Comparison of ENCODE assay signal across 2 cellular contexts in the genomic region with DNA sequence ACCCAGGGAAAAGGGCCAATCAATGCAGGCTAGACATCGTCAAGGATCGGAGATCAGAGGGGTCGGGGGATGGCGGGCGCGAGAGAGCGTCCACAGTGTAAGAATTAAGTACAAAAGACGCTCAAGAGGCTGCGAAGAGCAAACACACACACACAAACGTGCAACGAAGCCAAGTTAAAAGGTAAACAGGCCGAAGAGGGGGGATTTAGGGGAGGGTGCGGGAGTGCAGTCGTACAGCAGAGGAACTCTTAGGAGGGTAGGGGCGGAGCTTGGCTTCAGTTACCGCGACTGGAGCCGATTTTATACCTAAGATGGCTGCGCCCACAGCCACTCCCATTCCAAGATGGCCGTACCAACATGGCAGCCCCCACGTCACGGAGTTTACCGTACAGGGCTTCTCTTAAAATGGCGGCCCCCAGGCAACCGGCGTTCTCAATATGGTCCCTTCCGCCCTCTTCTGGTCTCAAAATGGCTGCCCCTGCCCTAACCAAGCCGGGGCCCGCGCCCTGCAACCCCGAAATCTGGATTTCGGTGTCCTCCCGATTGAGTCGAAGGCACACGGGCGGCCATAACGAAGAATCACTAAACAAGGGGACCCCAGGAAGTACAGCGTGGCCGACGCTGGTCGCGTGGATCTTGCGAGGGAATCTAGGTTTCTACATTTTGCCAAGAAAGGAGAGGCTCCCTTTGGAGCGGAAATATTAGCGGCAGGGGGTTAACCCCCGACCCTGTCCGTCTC.
TF ChIP-seq lines count a peak whose summit lies in the region.

No MANE protein-coding gene starts in this region.

TF ChIP-seq in A549, 52 proteins besides CTCF, POLR2A, EP300 and RAD21 (continues in another document):
- TF ChIP-seq, protein P1, sequence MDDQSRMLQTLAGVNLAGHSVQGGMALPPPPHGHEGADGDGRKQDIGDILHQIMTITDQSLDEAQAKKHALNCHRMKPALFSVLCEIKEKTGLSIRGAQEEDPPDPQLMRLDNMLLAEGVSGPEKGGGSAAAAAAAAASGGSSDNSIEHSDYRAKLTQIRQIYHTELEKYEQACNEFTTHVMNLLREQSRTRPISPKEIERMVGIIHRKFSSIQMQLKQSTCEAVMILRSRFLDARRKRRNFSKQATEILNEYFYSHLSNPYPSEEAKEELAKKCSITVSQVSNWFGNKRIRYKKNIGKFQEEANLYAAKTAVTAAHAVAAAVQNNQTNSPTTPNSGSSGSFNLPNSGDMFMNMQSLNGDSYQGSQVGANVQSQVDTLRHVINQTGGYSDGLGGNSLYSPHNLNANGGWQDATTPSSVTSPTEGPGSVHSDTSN (IDR thresholded peaks at IDR 0.05), result peak; percentile 35
- TF ChIP-seq, protein P2, sequence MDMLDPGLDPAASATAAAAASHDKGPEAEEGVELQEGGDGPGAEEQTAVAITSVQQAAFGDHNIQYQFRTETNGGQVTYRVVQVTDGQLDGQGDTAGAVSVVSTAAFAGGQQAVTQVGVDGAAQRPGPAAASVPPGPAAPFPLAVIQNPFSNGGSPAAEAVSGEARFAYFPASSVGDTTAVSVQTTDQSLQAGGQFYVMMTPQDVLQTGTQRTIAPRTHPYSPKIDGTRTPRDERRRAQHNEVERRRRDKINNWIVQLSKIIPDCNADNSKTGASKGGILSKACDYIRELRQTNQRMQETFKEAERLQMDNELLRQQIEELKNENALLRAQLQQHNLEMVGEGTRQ (IDR thresholded peaks at IDR 0.05), result no peak
- no peak for TF ChIP-seq CHD2 (IDR thresholded peaks at IDR 0.05; ENCODE audit: low read length, partially characterized antibody)
- TF ChIP-seq ATOH8 (CRISPR knock-in tag; IDR thresholded peaks at IDR 0.05; ENCODE audit: low read depth), result no peak
- TF ChIP-seq FOXS1 (CRISPR knock-in tag; IDR thresholded peaks at IDR 0.05), result no peak
- TF ChIP-seq REST (IDR thresholded peaks at IDR 0.05), result no peak
- TF ChIP-seq, protein P3, sequence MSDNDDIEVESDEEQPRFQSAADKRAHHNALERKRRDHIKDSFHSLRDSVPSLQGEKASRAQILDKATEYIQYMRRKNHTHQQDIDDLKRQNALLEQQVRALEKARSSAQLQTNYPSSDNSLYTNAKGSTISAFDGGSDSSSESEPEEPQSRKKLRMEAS (IDR thresholded peaks at IDR 0.05), result peak; percentile 63
- peak; percentile 70; the same call in 1 of the 2 replicates for TF ChIP-seq KDM1A (IDR thresholded peaks at IDR 0.05; ENCODE audit: low read depth)
- TF ChIP-seq EHF (CRISPR knock-in tag; IDR thresholded peaks at IDR 0.05), result no peak
- TF ChIP-seq CHD4 (IDR thresholded peaks at IDR 0.05; ENCODE audit: borderline replicate concordance), result no peak
- TF ChIP-seq MYC (IDR thresholded peaks at IDR 0.05; ENCODE audit: borderline replicate concordance, low read length), result no peak
- no peak for TF ChIP-seq SMC3 (IDR thresholded peaks at IDR 0.05)
- TF ChIP-seq MAZ (IDR thresholded peaks at IDR 0.05; ENCODE audit: borderline replicate concordance, low read depth, low read length), result no peak
- TF ChIP-seq TP53 (CRISPR knock-in tag; IDR thresholded peaks at IDR 0.05), result no peak
- no peak for TF ChIP-seq TFCP2L1 (CRISPR knock-in tag; IDR thresholded peaks at IDR 0.05)
- no peak for TF ChIP-seq HES2 (IDR thresholded peaks at IDR 0.05)
- TF ChIP-seq, protein P4, sequence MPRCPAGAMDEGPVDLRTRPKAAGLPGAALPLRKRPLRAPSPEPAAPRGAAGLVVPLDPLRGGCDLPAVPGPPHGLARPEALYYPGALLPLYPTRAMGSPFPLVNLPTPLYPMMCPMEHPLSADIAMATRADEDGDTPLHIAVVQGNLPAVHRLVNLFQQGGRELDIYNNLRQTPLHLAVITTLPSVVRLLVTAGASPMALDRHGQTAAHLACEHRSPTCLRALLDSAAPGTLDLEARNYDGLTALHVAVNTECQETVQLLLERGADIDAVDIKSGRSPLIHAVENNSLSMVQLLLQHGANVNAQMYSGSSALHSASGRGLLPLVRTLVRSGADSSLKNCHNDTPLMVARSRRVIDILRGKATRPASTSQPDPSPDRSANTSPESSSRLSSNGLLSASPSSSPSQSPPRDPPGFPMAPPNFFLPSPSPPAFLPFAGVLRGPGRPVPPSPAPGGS (IDR thresholded peaks at IDR 0.05), result 0 out of 3 replicates have a peak, but pooled peaks have one; percentile 23
- TF ChIP-seq JUN (IDR thresholded peaks at IDR 0.05), result peak; percentile 42 to 81; a peak in 4 of 5 replicates
- no peak; the same call in 1 of the 2 replicates for TF ChIP-seq HOXB5 (CRISPR knock-in tag; IDR thresholded peaks at IDR 0.05)
- no peak for TF ChIP-seq E2F6 (IDR thresholded peaks at IDR 0.05; ENCODE audit: borderline replicate concordance, low read depth)

TF ChIP-seq in HepG2, 621 proteins besides CTCF, POLR2A, EP300 and RAD21 (continues in another document):
- no peak for TF ChIP-seq MXI1 (IDR thresholded peaks at IDR 0.05; ENCODE audit: borderline replicate concordance, low read depth, low read length)
- peak; percentile 55 for TF ChIP-seq YY1 (IDR thresholded peaks at IDR 0.05; ENCODE audit: insufficient read depth, insufficient replicate concordance, low read depth, low read length)
- no peak for TF ChIP-seq HNRNPH1 (optimal IDR thresholded peaks at IDR 0.05; ENCODE audit: low read depth, low read length)
- no peak for TF ChIP-seq SP140L (CRISPR knock-in tag; IDR thresholded peaks at IDR 0.05; ENCODE audit: borderline replicate concordance)
- no peak for TF ChIP-seq ZNF609 (CRISPR knock-in tag; IDR thresholded peaks at IDR 0.05; ENCODE audit: borderline replicate concordance)
- TF ChIP-seq ZNF790 (CRISPR knock-in tag; IDR thresholded peaks at IDR 0.05; ENCODE audit: borderline replicate concordance), result no peak
- TF ChIP-seq RXRB (CRISPR knock-in tag; IDR thresholded peaks at IDR 0.05; ENCODE audit: borderline replicate concordance), result no peak
- no peak for TF ChIP-seq ZNF235 (CRISPR knock-in tag; IDR thresholded peaks at IDR 0.05; ENCODE audit: borderline replicate concordance)
- TF ChIP-seq, protein P2 (IDR thresholded peaks at IDR 0.05; ENCODE audit: low read depth, low read length), result no peak
- TF ChIP-seq, protein P2 (CRISPR knock-in tag; IDR thresholded peaks at IDR 0.05; ENCODE audit: borderline replicate concordance), result no peak
- no peak for TF ChIP-seq TCF7L2 (IDR thresholded peaks at IDR 0.05; ENCODE audit: low read depth, low read length)
- no peak for TF ChIP-seq CHCHD3 (CRISPR knock-in tag; IDR thresholded peaks at IDR 0.05)
- no peak for TF ChIP-seq ZMAT3 (CRISPR knock-in tag; conservative IDR thresholded peaks at IDR 0.05)
- no peak for TF ChIP-seq KLF9 (CRISPR knock-in tag; IDR thresholded peaks at IDR 0.05; ENCODE audit: low read depth)
- TF ChIP-seq AGO2 (optimal IDR thresholded peaks at IDR 0.05; ENCODE audit: low read depth, low read length), result peak; percentile 92
- TF ChIP-seq ZNF382 (CRISPR knock-in tag; IDR thresholded peaks at IDR 0.05; ENCODE audit: borderline replicate concordance), result no peak
- TF ChIP-seq KAT2B (IDR thresholded peaks at IDR 0.05; ENCODE audit: borderline replicate concordance, low read depth, low read length), result no peak
- TF ChIP-seq ZNF773 (CRISPR knock-in tag; IDR thresholded peaks at IDR 0.05; ENCODE audit: borderline replicate concordance), result no peak
- no peak for TF ChIP-seq ZNF816 (CRISPR knock-in tag; IDR thresholded peaks at IDR 0.05; ENCODE audit: borderline replicate concordance)
- TF ChIP-seq PAWR (CRISPR knock-in tag; IDR thresholded peaks at IDR 0.05; ENCODE audit: borderline replicate concordance), result no peak
- no peak for TF ChIP-seq ZNF597 (CRISPR knock-in tag; IDR thresholded peaks at IDR 0.05)
- TF ChIP-seq ETV5 (CRISPR knock-in tag; IDR thresholded peaks at IDR 0.05; ENCODE audit: borderline replicate concordance), result no peak
- no peak for TF ChIP-seq CBX5 (CRISPR knock-in tag; IDR thresholded peaks at IDR 0.05; ENCODE audit: borderline replicate concordance)
- peak; percentile 59; the same call in 1 of the 2 replicates for TF ChIP-seq RBFOX2 (IDR thresholded peaks at IDR 0.05; ENCODE audit: low read depth, low read length)
- TF ChIP-seq HOXA3 (CRISPR knock-in tag; IDR thresholded peaks at IDR 0.05), result 0 out of 2 replicates have a peak, but pooled peaks have one; percentile 21
- TF ChIP-seq, protein P5, sequence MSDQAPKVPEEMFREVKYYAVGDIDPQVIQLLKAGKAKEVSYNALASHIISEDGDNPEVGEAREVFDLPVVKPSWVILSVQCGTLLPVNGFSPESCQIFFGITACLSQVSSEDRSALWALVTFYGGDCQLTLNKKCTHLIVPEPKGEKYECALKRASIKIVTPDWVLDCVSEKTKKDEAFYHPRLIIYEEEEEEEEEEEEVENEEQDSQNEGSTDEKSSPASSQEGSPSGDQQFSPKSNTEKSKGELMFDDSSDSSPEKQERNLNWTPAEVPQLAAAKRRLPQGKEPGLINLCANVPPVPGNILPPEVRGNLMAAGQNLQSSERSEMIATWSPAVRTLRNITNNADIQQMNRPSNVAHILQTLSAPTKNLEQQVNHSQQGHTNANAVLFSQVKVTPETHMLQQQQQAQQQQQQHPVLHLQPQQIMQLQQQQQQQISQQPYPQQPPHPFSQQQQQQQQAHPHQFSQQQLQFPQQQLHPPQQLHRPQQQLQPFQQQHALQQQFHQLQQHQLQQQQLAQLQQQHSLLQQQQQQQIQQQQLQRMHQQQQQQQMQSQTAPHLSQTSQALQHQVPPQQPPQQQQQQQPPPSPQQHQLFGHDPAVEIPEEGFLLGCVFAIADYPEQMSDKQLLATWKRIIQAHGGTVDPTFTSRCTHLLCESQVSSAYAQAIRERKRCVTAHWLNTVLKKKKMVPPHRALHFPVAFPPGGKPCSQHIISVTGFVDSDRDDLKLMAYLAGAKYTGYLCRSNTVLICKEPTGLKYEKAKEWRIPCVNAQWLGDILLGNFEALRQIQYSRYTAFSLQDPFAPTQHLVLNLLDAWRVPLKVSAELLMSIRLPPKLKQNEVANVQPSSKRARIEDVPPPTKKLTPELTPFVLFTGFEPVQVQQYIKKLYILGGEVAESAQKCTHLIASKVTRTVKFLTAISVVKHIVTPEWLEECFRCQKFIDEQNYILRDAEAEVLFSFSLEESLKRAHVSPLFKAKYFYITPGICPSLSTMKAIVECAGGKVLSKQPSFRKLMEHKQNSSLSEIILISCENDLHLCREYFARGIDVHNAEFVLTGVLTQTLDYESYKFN (CRISPR knock-in tag; conservative IDR thresholded peaks at IDR 0.05), result no peak
- TF ChIP-seq TOPORS (CRISPR knock-in tag; IDR thresholded peaks at IDR 0.05), result no peak
- TF ChIP-seq ZBTB8A (CRISPR knock-in tag; IDR thresholded peaks at IDR 0.05; ENCODE audit: borderline replicate concordance, low read depth), result no peak
- TF ChIP-seq EZH2 (conservative IDR thresholded peaks at IDR 0.05; ENCODE audit: low read depth, low read length), result no peak
- no peak for TF ChIP-seq MED8 (CRISPR knock-in tag; IDR thresholded peaks at IDR 0.05; ENCODE audit: insufficient replicate concordance)
- TF ChIP-seq KDM5B (CRISPR knock-in tag; IDR thresholded peaks at IDR 0.05; ENCODE audit: borderline replicate concordance), result no peak
- no peak for TF ChIP-seq NONO (IDR thresholded peaks at IDR 0.05)
- 0 out of 2 replicates have a peak, but pooled peaks have one; percentile 21 for TF ChIP-seq NONO (CRISPR knock-in tag; conservative IDR thresholded peaks at IDR 0.05)
- TF ChIP-seq TBL1XR1 (IDR thresholded peaks at IDR 0.05; ENCODE audit: borderline replicate concordance, low read length, partially characterized antibody), result no peak
- TF ChIP-seq ZNF121 (CRISPR knock-in tag; IDR thresholded peaks at IDR 0.05), result no peak
